In genomic region chr3:32614956-32615355, GRCh38 we compare ENCODE assay signal across 17 cellular contexts. TPM values are rescaled to one million over a fixed set of nuclear protein-coding genes. Genes with fewer than 3 reads are reported as not detected.
DNase-seq lines count a peak whose midpoint lies in the region; ATAC-seq and TF ChIP-seq lines count a peak whose summit lies in the region.
"Had no signal": no experiment of that assay in that cellular context is flagged by ENCODE, and none has a peak within 500 bp of the region (broad histone marks: within the 10 kb centered on the region; RNA-seq: fewer than 3 reads in every experiment).

No MANE protein-coding gene starts in this region.

- H2AK5ac ChIP-seq in mesenchymal stem cell (ENCODE audit: low read length, severe bottlenecking): no peak overlapping the region

- WGBS in mesenchymal stem cell: 20% methylated on average over 1 of the region's 2 CpGs

- H3K9ac ChIP-seq in mesenchymal stem cell (ENCODE audit: low read length): no peak overlapping the region

- no peak overlapping the region for H3K18ac ChIP-seq in mesenchymal stem cell (ENCODE audit: low read depth in 1 of 2, low read length in 2 of 2)

- no peak for ATAC-seq in HG02610 (IDR thresholded peaks at IDR 0.05; ENCODE audit: unreplicated experiment)
- ATAC-seq: activated T-cell treated with anti-CD3 and anti-CD28 coated beads, Interleukin-2, amount 50 U/mL, for 72 hours had no signal

- H3K4ac ChIP-seq in mesenchymal stem cell (ENCODE audit: low read depth in 1 of 2, low read length in 2 of 2): no peak overlapping the region

- intact Hi-C loops in uterus (cut with DNase I; ENCODE audit: low total_unique reads): no loop called here

- H4K8ac ChIP-seq in mesenchymal stem cell (ENCODE audit: low read length): no peak overlapping the region

- peak; percentile 84 for DNase-seq in EH (ENCODE audit: low read depth)
- DNase-seq in NCI-H2029 treated with DMSO at 0.1 percent for 48 hours (lab: John Stamatoyannopoulos, UW): peak; percentile 57
- peak; percentile 62 for DNase-seq in choroid plexus epithelial cell (ENCODE audit: low read depth)
- DNase-seq in mesenchymal stem cell: peak; percentile 31
- no peak for DNase-seq in Ammon's horn (ENCODE audit: low spot score)
- DNase-seq in NCI-H1048 (lab: John Stamatoyannopoulos, UW): no peak
- DNase-seq in uterus: no peak
- DNase-seq: activated CD4-positive, alpha-beta T cell treated with anti-CD3 and anti-CD28 coated beads, Interleukin-2, amount 10 ng/mL, durations not matched to agents 7 days and 5 days; activated T-cell treated with anti-CD3 and anti-CD28 coated beads, Interleukin-2, amount 50 U/mL, for 72 hours; CD4-positive, alpha-beta memory T cell; effector memory CD4-positive, alpha-beta T cell; hypothalamus; left ventricle myocardium inferior; NCI-H1105 treated with DMSO at 0.1 percent for 48 hours; NCI-H446 had no signal

- no peaks in the 10 kb centered on the region for H3K4me1 ChIP-seq in mesenchymal stem cell (ENCODE audit: control insufficient read depth, insufficient read depth, low read depth, low read length)
- no peaks in the 10 kb centered on the region for H3K4me1 ChIP-seq in uterus
- H3K4me1 ChIP-seq: left ventricle myocardium inferior had no signal

- H3K36me3 ChIP-seq in mesenchymal stem cell (ENCODE audit: control insufficient read depth in 1 of 2, insufficient read depth in 2 of 2, low read depth in 1 of 2, low read length in 2 of 2) (no peaks in the 10 kb centered on the region), uterus (no peaks in the 10 kb centered on the region)
- H3K36me3 ChIP-seq: left ventricle myocardium inferior had no signal

- H4K91ac ChIP-seq in mesenchymal stem cell (ENCODE audit: low read length): no peak overlapping the region

- H2BK120ac ChIP-seq in mesenchymal stem cell (ENCODE audit: low read depth, low read length): no peak overlapping the region

- H3K27ac ChIP-seq in mesenchymal stem cell (ENCODE audit: low read length, poor library complexity, severe bottlenecking) (no peak overlapping the region), uterus (no peak overlapping the region)
- H3K27ac ChIP-seq: left ventricle myocardium inferior had no signal

- H3K4me3 ChIP-seq in choroid plexus epithelial cell (ENCODE audit: low read depth, low read length) (no peak overlapping the region), mesenchymal stem cell (ENCODE audit: insufficient read depth in 1 of 2, low read depth in 1 of 2, low read length in 2 of 2) (no peak overlapping the region), uterus (no peak overlapping the region)
- H3K4me3 ChIP-seq: left ventricle myocardium inferior, skin epidermis had no signal

- H2AFZ ChIP-seq in mesenchymal stem cell (ENCODE audit: low read depth, low read length): no peak overlapping the region

- H3K23ac ChIP-seq in mesenchymal stem cell (ENCODE audit: low read length in 2 of 2): no peak overlapping the region

- no peak overlapping the region for H3K14ac ChIP-seq in mesenchymal stem cell (ENCODE audit: low read length in 2 of 2)

- H2BK15ac ChIP-seq in mesenchymal stem cell (ENCODE audit: low read depth, poor library complexity, severe bottlenecking): no peak overlapping the region

- H3K27me3 ChIP-seq in mesenchymal stem cell (ENCODE audit: control insufficient read depth in 1 of 2, insufficient read depth in 1 of 2, low read length in 2 of 2) (no peaks in the 10 kb centered on the region), uterus (no peaks in the 10 kb centered on the region)

- no peaks in the 10 kb centered on the region for H3K79me1 ChIP-seq in mesenchymal stem cell (replicated peaks; ENCODE audit: low read length, poor library complexity, severe bottlenecking)

- H2BK12ac ChIP-seq in mesenchymal stem cell (ENCODE audit: low read length in 2 of 2): peak overlapping the region in 1 of 2 experiments; percentile 23

- no peak overlapping the region for H2BK5ac ChIP-seq in mesenchymal stem cell (ENCODE audit: low read depth, low read length, poor library complexity, severe bottlenecking)

- peaks cover 9% of the 10 kb centered on the region for H3K9me3 ChIP-seq in mesenchymal stem cell (ENCODE audit: control insufficient read depth, low read length)
- H3K9me3 ChIP-seq in uterus: no peaks in the 10 kb centered on the region

- H3K4me2 ChIP-seq in mesenchymal stem cell (ENCODE audit: low read length, poor library complexity, severe bottlenecking): no peak overlapping the region

- no peak for TF ChIP-seq POLR2A in uterus (IDR thresholded peaks at IDR 0.05)

- TF ChIP-seq CTCF in choroid plexus epithelial cell (conservative IDR thresholded peaks at IDR 0.05; ENCODE audit: low read depth, low read length) (no peak), uterus (IDR thresholded peaks at IDR 0.05) (no peak)

RNA-seq across cellular contexts. Expression of gene DYNC1LI1, which starts 44.3 kb away (rescaled TPM):
- 29.1 TPM for polyA plus RNA-seq in mesenchymal stem cell (2013, experiment 1 of 2)
- polyA plus RNA-seq in mesenchymal stem cell (2013, experiment 2 of 2): 28.6 TPM
- 10 to 100 TPM in 3 of 4 donors, 1 to 10 TPM in 1; 9.5 to 65.9 (median 41.0) TPM for total RNA-seq in uterus

Comparison
In these comparisons a context has a peak if more than half of its experiments do, and no peak if none do; other contexts are left out.
1. DNase-seq: peak in EH (single experiment), NCI-H2029 treated with DMSO at 0.1 percent for 48 hours (single experiment), choroid plexus epithelial cell (single experiment) and mesenchymal stem cell (single experiment); none in Ammon's horn (single experiment), NCI-H1048 (single experiment) and uterus (0 of 2).